30 cellular contexts compared by ENCODE assay signal in the genomic region with DNA sequence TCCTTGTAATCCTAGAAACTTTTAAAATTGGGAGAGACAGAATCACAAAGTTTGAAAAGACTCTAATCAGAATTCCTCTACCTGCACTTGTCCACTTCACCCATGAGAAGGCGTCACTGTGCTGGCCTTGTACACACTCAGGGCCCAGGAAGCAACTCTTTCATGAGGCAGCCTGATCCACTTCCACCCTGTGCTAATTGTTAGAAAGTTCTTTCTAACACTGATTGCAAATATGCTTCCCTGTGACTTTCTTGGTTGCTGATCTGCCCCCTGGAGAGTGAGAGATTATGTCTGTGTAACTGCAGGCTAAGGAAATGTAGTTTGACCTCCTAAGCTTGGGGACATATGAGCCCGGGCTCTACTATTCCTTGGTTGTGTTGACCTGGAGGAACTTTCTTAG.
DNase-seq lines count a peak whose midpoint lies in the region; ATAC-seq and TF ChIP-seq lines count a peak whose summit lies in the region.
"Had no signal": no experiment of that assay in that cellular context is flagged by ENCODE, and none has a peak within 500 bp of the region (broad histone marks: within the 10 kb centered on the region; RNA-seq: fewer than 3 reads in every experiment).

No MANE protein-coding gene starts in this region.

- H3K4me3 ChIP-seq in epithelial cell of esophagus (ENCODE audit: low read length) (no peak overlapping the region), retinal pigment epithelial cell (ENCODE audit: low read length) (no peak overlapping the region), brain microvascular endothelial cell (ENCODE audit: low read depth, low read length) (no peak overlapping the region)
- H3K4me3 ChIP-seq: A549, esophagus muscularis mucosa, psoas muscle, transverse colon had no signal

- H3K9me3 Mint-ChIP-seq in stimulated activated naive CD8-positive, alpha-beta T cell treated with anti-CD3 and anti-CD28 coated beads, Interleukin-15, amount 100 ng/mL, for 72 hours: no peaks in the 10 kb centered on the region
- H3K9me3 Mint-ChIP-seq: activated CD4-positive, alpha-beta T cell treated with anti-CD3 and anti-CD28 coated beads, Interleukin-2, amount 10 ng/mL, durations not matched to agents 24 days and 14 days; CD4-positive, alpha-beta T cell; dendritic cell treated with granulocyte-macrophage colony-stimulating factor and Interleukin-4, amounts not matched to agents 40 ng/mL and 50 ng/mL, for 4 days had no signal

- no peaks in the 10 kb centered on the region for H3K4me1 Mint-ChIP-seq in stimulated activated naive CD8-positive, alpha-beta T cell treated with anti-CD3 and anti-CD28 coated beads, Interleukin-15, amount 100 ng/mL, for 72 hours
- H3K4me1 Mint-ChIP-seq: activated CD4-positive, alpha-beta T cell treated with anti-CD3 and anti-CD28 coated beads, Interleukin-2, amount 10 ng/mL, durations not matched to agents 24 days and 14 days; activated CD8-positive, alpha-beta memory T cell treated with anti-CD3 and anti-CD28 coated beads, Interleukin-2, amount 10 ng/mL, durations not matched to agents 7 days and 5 days had no signal

- no peak for ATAC-seq in stimulated activated naive CD8-positive, alpha-beta T cell treated with anti-CD3 and anti-CD28 coated beads, Interleukin-15, amount 100 ng/mL, for 72 hours
- ATAC-seq in stimulated activated naive CD8-positive, alpha-beta T cell treated with anti-CD3 and anti-CD28 coated beads, Interleukin-15, Interleukin-2, amounts not matched to agents 100 U/mL and 50 U/mL, for 24 hours: no peak
- ATAC-seq: A549; activated CD8-positive, alpha-beta memory T cell treated with anti-CD3 and anti-CD28 coated beads, Interleukin-2, amount 10 ng/mL, durations not matched to agents 7 days and 5 days; activated T-cell treated with anti-CD3 and anti-CD28 coated beads, Interleukin-2, amount 50 U/mL, for 4 hours; left ventricle myocardium superior; psoas muscle; Right ventricle myocardium inferior had no signal

- peak; percentile 19 for TF ChIP-seq CTCF in epithelial cell of esophagus (IDR thresholded peaks at IDR 0.05; ENCODE audit: insufficient read depth, low read depth, low read length, missing control alignments)
- peak; percentile 20 for TF ChIP-seq CTCF in retinal pigment epithelial cell (conservative IDR thresholded peaks at IDR 0.05; ENCODE audit: low read depth, low read length)
- TF ChIP-seq CTCF in brain microvascular endothelial cell (IDR thresholded peaks at IDR 0.05; ENCODE audit: low read depth, low read length, missing control alignments): no peak

- H3K27ac Mint-ChIP-seq in stimulated activated naive CD8-positive, alpha-beta T cell treated with anti-CD3 and anti-CD28 coated beads, Interleukin-15, amount 100 ng/mL, for 72 hours: peak overlapping the region; percentile 9 to 60
- H3K27ac Mint-ChIP-seq: activated CD4-positive, alpha-beta T cell treated with anti-CD3 and anti-CD28 coated beads, Interleukin-2, amount 10 ng/mL, durations not matched to agents 24 days and 14 days; activated CD8-positive, alpha-beta memory T cell treated with anti-CD3 and anti-CD28 coated beads, Interleukin-2, amount 10 ng/mL, durations not matched to agents 7 days and 5 days; CD4-positive, alpha-beta T cell; dendritic cell treated with granulocyte-macrophage colony-stimulating factor and Interleukin-4, amounts not matched to agents 40 ng/mL and 50 ng/mL, for 4 days had no signal

- no peak overlapping the region for H3K27ac ChIP-seq in brain microvascular endothelial cell
- H3K27ac ChIP-seq: A549, esophagus muscularis mucosa, psoas muscle, transverse colon had no signal

- H3K27me3 ChIP-seq in brain microvascular endothelial cell (replicated peaks): no peaks in the 10 kb centered on the region
- H3K27me3 ChIP-seq: esophagus muscularis mucosa, transverse colon had no signal

- H3K4me3 Mint-ChIP-seq in stimulated activated naive CD8-positive, alpha-beta T cell treated with anti-CD3 and anti-CD28 coated beads, Interleukin-15, amount 100 ng/mL, for 72 hours: no peak overlapping the region
- H3K4me3 Mint-ChIP-seq: activated CD4-positive, alpha-beta T cell treated with anti-CD3 and anti-CD28 coated beads, Interleukin-2, amount 10 ng/mL, durations not matched to agents 24 days and 14 days; activated CD8-positive, alpha-beta memory T cell treated with anti-CD3 and anti-CD28 coated beads, Interleukin-2, amount 10 ng/mL, durations not matched to agents 7 days and 5 days; activated T-cell treated with anti-CD3 and anti-CD28 coated beads, Interleukin-2, amount 50 U/mL, for 4 hours; CD4-positive, alpha-beta T cell; dendritic cell treated with granulocyte-macrophage colony-stimulating factor and Interleukin-4, amounts not matched to agents 40 ng/mL and 50 ng/mL, for 4 days had no signal

- H3K36me3 ChIP-seq in brain microvascular endothelial cell (replicated peaks): no peaks in the 10 kb centered on the region
- H3K36me3 ChIP-seq: esophagus muscularis mucosa, transverse colon had no signal

- no peak for DNase-seq in stimulated activated naive CD8-positive, alpha-beta T cell treated with anti-CD3 and anti-CD28 coated beads, Interleukin-15, amount 100 ng/mL, for 72 hours
- DNase-seq in stimulated activated naive CD8-positive, alpha-beta T cell treated with anti-CD3 and anti-CD28 coated beads, Interleukin-15, Interleukin-2, amounts not matched to agents 100 U/mL and 50 U/mL, for 24 hours: no peak
- DNase-seq in SK-MEL-5 (ENCODE audit: low read depth, low spot score): peak; percentile 34
- no peak for DNase-seq in epithelial cell of esophagus (ENCODE audit: low read depth)
- no peak for DNase-seq in retinal pigment epithelial cell (ENCODE audit: low read depth)
- no peak for DNase-seq in NCI-H774 (lab: John Stamatoyannopoulos, UW)
- no peak for DNase-seq in CD1c-positive myeloid dendritic cell (ENCODE audit: extremely low spot score)
- DNase-seq in brain microvascular endothelial cell: no peak
- DNase-seq: activated CD4-positive, alpha-beta T cell treated with anti-CD3 and anti-CD28 coated beads, Interleukin-2, amount 10 ng/mL, durations not matched to agents 24 days and 14 days; activated CD8-positive, alpha-beta memory T cell treated with anti-CD3 and anti-CD28 coated beads, Interleukin-2, amount 10 ng/mL, durations not matched to agents 7 days and 5 days; activated gamma-delta T cell treated with Interleukin-2 at 50 U/mL for 16 hours; activated T-cell treated with anti-CD3 and anti-CD28 coated beads, Interleukin-2, amount 50 U/mL, for 4 hours; AML-193; CD4-positive, alpha-beta T cell; foreskin fibroblast; head of caudate nucleus; kidney; left ventricle myocardium superior; NCI-H1092 treated with DMSO at 0.1 percent for 48 hours; NCI-H187; NCI-H524 treated with DMSO at 0.1 percent for 48 hours; nucleus accumbens; psoas muscle; stimulated activated CD4-positive, alpha-beta T cell treated with anti-CD3 and anti-CD28 coated beads, Interleukin-4, amount 100 ng/mL, for 24 hours; SW 1271; transverse colon had no signal

- in situ Hi-C loops in SK-MEL-5 (cut with HindIII; ENCODE audit: low pct_unique_long_range_greater_than_20kb, low sequenced_read_pairs) (no loop called here), brain microvascular endothelial cell (cut with HindIII; ENCODE audit: low pct_ligation_motif_present, low sequenced_read_pairs) (no loop called here)

- peaks cover 16% of the 10 kb centered on the region for H3K27me3 Mint-ChIP-seq in stimulated activated naive CD8-positive, alpha-beta T cell treated with anti-CD3 and anti-CD28 coated beads, Interleukin-15, amount 100 ng/mL, for 72 hours
- H3K27me3 Mint-ChIP-seq: activated CD4-positive, alpha-beta T cell treated with anti-CD3 and anti-CD28 coated beads, Interleukin-2, amount 10 ng/mL, durations not matched to agents 24 days and 14 days; activated CD8-positive, alpha-beta memory T cell treated with anti-CD3 and anti-CD28 coated beads, Interleukin-2, amount 10 ng/mL, durations not matched to agents 7 days and 5 days; dendritic cell treated with granulocyte-macrophage colony-stimulating factor and Interleukin-4, amounts not matched to agents 40 ng/mL and 50 ng/mL, for 4 days had no signal
